1 cellular context compared by ENCODE assay signal in the genomic region with DNA sequence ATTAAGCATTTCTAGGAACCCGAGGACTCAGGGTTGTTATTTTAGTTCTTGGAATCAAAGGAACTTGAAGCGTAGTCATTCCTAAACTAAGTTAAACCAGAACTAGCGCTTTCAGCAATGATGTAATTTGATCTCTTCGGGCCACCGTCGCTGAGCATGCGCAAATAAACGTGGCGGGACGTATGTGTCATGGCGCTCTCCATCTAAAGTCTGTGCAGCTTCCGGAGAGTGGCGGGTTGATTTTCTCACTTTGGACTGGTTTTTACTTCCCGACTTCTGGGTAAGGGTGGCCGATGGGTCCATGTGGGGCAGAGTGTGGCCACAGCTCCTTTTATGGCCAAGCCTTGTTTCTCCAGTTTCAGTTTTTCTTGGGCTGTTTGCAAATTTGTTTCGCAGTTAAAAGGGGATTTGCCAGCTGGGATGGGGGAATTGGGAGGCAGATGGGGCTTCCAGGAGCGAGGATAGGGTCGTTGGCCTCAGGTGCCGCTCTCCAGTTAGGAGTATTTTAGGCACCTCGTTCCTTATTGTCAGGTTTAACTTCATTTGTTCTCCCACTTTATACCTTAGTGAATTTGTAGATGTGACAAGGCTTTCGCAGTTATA.
TF ChIP-seq lines count a peak whose summit lies in the region.

CDKAL1 (plus strand) TSS at position 163 of the 603 bp plus-strand sequence. CDS start 11,894 bp downstream, outside the sequence.

TF ChIP-seq in HepG2, 621 proteins besides CTCF, POLR2A, EP300 and RAD21 (continued from another document and continues in another):
- no peak for TF ChIP-seq ZBED4 (CRISPR knock-in tag; IDR thresholded peaks at IDR 0.05; ENCODE audit: borderline replicate concordance)
- peak; percentile 80 for TF ChIP-seq HOXA3 (CRISPR knock-in tag; IDR thresholded peaks at IDR 0.05)
- TF ChIP-seq NBN (conservative IDR thresholded peaks at IDR 0.05): no peak
- TF ChIP-seq, protein P1, sequence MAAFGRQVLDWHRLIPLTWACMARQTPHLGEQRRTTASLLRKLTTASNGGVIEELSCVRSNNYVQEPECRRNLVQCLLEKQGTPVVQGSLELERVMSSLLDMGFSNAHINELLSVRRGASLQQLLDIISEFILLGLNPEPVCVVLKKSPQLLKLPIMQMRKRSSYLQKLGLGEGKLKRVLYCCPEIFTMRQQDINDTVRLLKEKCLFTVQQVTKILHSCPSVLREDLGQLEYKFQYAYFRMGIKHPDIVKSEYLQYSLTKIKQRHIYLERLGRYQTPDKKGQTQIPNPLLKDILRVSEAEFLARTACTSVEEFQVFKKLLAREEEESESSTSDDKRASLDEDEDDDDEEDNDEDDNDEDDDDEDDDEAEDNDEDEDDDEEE (CRISPR knock-in tag; IDR thresholded peaks at IDR 0.05): no peak; the same call in 1 of the 2 replicates
- no peak for TF ChIP-seq ZFAT (CRISPR knock-in tag; conservative IDR thresholded peaks at IDR 0.05)
- peak; percentile 43; the same call in 1 of the 2 replicates for TF ChIP-seq CBX5 (CRISPR knock-in tag; IDR thresholded peaks at IDR 0.05; ENCODE audit: borderline replicate concordance)
- peak; percentile 74; the same call in 1 of the 2 replicates for TF ChIP-seq PHF21A (CRISPR knock-in tag; IDR thresholded peaks at IDR 0.05)
- TF ChIP-seq E2F5 (CRISPR knock-in tag; conservative IDR thresholded peaks at IDR 0.05): 0 out of 2 replicates have a peak, but pooled peaks have one; percentile 51
- no peak for TF ChIP-seq ZNF547 (CRISPR knock-in tag; IDR thresholded peaks at IDR 0.05)
- TF ChIP-seq, protein P2, sequence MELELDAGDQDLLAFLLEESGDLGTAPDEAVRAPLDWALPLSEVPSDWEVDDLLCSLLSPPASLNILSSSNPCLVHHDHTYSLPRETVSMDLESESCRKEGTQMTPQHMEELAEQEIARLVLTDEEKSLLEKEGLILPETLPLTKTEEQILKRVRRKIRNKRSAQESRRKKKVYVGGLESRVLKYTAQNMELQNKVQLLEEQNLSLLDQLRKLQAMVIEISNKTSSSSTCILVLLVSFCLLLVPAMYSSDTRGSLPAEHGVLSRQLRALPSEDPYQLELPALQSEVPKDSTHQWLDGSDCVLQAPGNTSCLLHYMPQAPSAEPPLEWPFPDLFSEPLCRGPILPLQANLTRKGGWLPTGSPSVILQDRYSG (CRISPR knock-in tag; IDR thresholded peaks at IDR 0.05): 0 out of 2 replicates have a peak, but pooled peaks have one; percentile 62
- no peak for TF ChIP-seq GTF2F1 (IDR thresholded peaks at IDR 0.05; ENCODE audit: low read length)
- no peak; the same call in 1 of the 2 replicates for TF ChIP-seq KDM3A (CRISPR knock-in tag; IDR thresholded peaks at IDR 0.05; ENCODE audit: low read depth)
- TF ChIP-seq KDM5B (CRISPR knock-in tag; IDR thresholded peaks at IDR 0.05; ENCODE audit: borderline replicate concordance): 0 out of 2 replicates have a peak, but pooled peaks have one; percentile 62
- peak; percentile 58; the same call in 1 of the 2 replicates for TF ChIP-seq MIER3 (CRISPR knock-in tag; IDR thresholded peaks at IDR 0.05; ENCODE audit: borderline replicate concordance)
- TF ChIP-seq ZNF672 (CRISPR knock-in tag; IDR thresholded peaks at IDR 0.05): no peak
- peak; percentile 80; the same call in 1 of the 2 replicates for TF ChIP-seq ZFP90 (CRISPR knock-in tag; IDR thresholded peaks at IDR 0.05; ENCODE audit: borderline replicate concordance)
- TF ChIP-seq GMEB1 (CRISPR knock-in tag; IDR thresholded peaks at IDR 0.05; ENCODE audit: borderline replicate concordance): peak; percentile 92
- no peak for TF ChIP-seq ZBTB3 (CRISPR knock-in tag; IDR thresholded peaks at IDR 0.05; ENCODE audit: borderline replicate concordance, low read depth)
- no peak for TF ChIP-seq PRDM10 (CRISPR knock-in tag; IDR thresholded peaks at IDR 0.05; ENCODE audit: low read depth)
- no peak for TF ChIP-seq SYNCRIP (IDR thresholded peaks at IDR 0.05; ENCODE audit: insufficient read depth, low read depth, low read length)
- peak; percentile 92 for TF ChIP-seq TAF1 (CRISPR knock-in tag; IDR thresholded peaks at IDR 0.05)
- 0 out of 2 replicates have a peak, but pooled peaks have one; percentile 24 for TF ChIP-seq ZBTB10 (CRISPR knock-in tag; IDR thresholded peaks at IDR 0.05; ENCODE audit: borderline replicate concordance)
- TF ChIP-seq ZNF598 (CRISPR knock-in tag; IDR thresholded peaks at IDR 0.05; ENCODE audit: borderline replicate concordance): peak; percentile 89
- TF ChIP-seq ZKSCAN5 (CRISPR knock-in tag; IDR thresholded peaks at IDR 0.05): no peak
- TF ChIP-seq IRF1 (CRISPR knock-in tag; IDR thresholded peaks at IDR 0.05; ENCODE audit: low read depth): no peak
- peak; percentile 86 for TF ChIP-seq DRAP1 (CRISPR knock-in tag; IDR thresholded peaks at IDR 0.05)
- TF ChIP-seq HOXA7 (CRISPR knock-in tag; IDR thresholded peaks at IDR 0.05): no peak
- 0 out of 2 replicates have a peak, but pooled peaks have one; percentile 11 for TF ChIP-seq MIER2 (CRISPR knock-in tag; IDR thresholded peaks at IDR 0.05)
- no peak for TF ChIP-seq ZNF121 (CRISPR knock-in tag; IDR thresholded peaks at IDR 0.05)
- TF ChIP-seq SNAPC2 (CRISPR knock-in tag; IDR thresholded peaks at IDR 0.05): peak; percentile 91; the same call in 1 of the 2 replicates
- no peak for TF ChIP-seq SOX13 (IDR thresholded peaks at IDR 0.05)
- no peak; a peak in 1 of 4 replicates for TF ChIP-seq SOX13 (CRISPR knock-in tag; conservative IDR thresholded peaks at IDR 0.05 in 1 of 2, IDR thresholded peaks at IDR 0.05 in 1 of 2)
- TF ChIP-seq GPN1 (CRISPR knock-in tag; IDR thresholded peaks at IDR 0.05; ENCODE audit: borderline replicate concordance): no peak
- no peak for TF ChIP-seq CENPX (CRISPR knock-in tag; IDR thresholded peaks at IDR 0.05)
- TF ChIP-seq KLF12 (CRISPR knock-in tag; IDR thresholded peaks at IDR 0.05; ENCODE audit: borderline replicate concordance): 0 out of 2 replicates have a peak, but pooled peaks have one; percentile 45
- peak; percentile 64; the same call in 1 of the 2 replicates for TF ChIP-seq CC2D1A (CRISPR knock-in tag; IDR thresholded peaks at IDR 0.05)
- peak; percentile 72 for TF ChIP-seq GMEB2 (CRISPR knock-in tag; IDR thresholded peaks at IDR 0.05; ENCODE audit: low read depth)
- peak; percentile 77 for TF ChIP-seq CBX1 (IDR thresholded peaks at IDR 0.05; ENCODE audit: low read depth)
- TF ChIP-seq WIZ (CRISPR knock-in tag; IDR thresholded peaks at IDR 0.05): no peak
- TF ChIP-seq BRCA1 (CRISPR knock-in tag; IDR thresholded peaks at IDR 0.05): peak; percentile 75; the same call in 1 of the 2 replicates
- TF ChIP-seq SCMH1 (CRISPR knock-in tag; IDR thresholded peaks at IDR 0.05; ENCODE audit: borderline replicate concordance): no peak
